In the genomic region with DNA sequence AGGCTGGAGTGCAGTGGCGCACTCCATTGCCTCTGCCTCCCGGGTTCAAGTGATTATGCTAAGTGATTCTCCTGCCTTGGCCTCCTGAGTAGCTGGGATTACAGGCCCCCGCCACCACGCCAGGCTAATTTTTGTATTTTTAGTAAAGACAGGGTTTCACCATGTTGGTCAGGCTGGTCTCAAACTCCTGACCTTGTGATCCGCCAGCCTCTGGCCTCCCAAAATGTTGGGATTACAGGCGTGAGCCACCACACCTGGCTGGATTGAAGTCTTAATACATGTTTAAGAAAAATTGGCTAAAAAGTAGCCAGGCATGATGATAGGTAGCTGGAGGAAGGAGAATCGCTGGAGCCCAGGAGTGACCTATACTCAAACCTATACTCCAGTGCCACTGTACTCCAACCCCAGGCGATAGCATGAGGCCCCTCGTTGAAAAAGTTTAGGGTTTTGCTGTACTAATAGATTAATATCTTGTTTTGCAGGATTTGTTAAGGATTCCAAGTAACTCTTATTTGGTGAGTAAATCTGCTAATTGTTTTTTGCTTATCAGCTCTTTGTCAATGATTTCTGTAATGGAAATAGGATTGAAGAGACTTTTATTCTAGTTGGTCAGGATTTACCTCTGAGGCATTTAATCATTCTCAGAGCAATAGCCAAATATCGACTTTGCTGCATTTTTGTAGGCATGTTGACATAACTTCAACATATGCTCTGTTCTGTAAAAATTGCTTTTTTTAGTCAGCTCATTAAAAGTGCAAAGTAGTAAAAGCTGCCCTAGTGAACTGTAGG, we compare ENCODE assay signal across 1 cellular context.
TF ChIP-seq lines count a peak whose summit lies in the region.

No MANE protein-coding gene starts in this region.

TF ChIP-seq in HepG2, 621 proteins besides CTCF, POLR2A, EP300 and RAD21 (continued from another document and continues in another):
- TF ChIP-seq RERE (CRISPR knock-in tag; IDR thresholded peaks at IDR 0.05; ENCODE audit: low read depth) (no peak), ZNF333 (CRISPR knock-in tag; IDR thresholded peaks at IDR 0.05; ENCODE audit: borderline replicate concordance) (no peak), ZNF562 (CRISPR knock-in tag; IDR thresholded peaks at IDR 0.05; ENCODE audit: borderline replicate concordance) (no peak), SUZ12 (IDR thresholded peaks at IDR 0.05; ENCODE audit: low read depth, low read length) (no peak), ZNF615 (CRISPR knock-in tag; IDR thresholded peaks at IDR 0.05; ENCODE audit: borderline replicate concordance) (0 out of 2 replicates have a peak, but pooled peaks have one; percentile 9), ZSCAN25 (CRISPR knock-in tag; IDR thresholded peaks at IDR 0.05) (no peak), TBP (CRISPR knock-in tag; IDR thresholded peaks at IDR 0.05) (no peak), ZNF446 (CRISPR knock-in tag; IDR thresholded peaks at IDR 0.05) (0 out of 2 replicates have a peak, but pooled peaks have one; percentile 31), ZNF451 (CRISPR knock-in tag; IDR thresholded peaks at IDR 0.05) (no peak), MTF2 (CRISPR knock-in tag; IDR thresholded peaks at IDR 0.05; ENCODE audit: borderline replicate concordance) (no peak), ZNF530 (CRISPR knock-in tag; IDR thresholded peaks at IDR 0.05; ENCODE audit: low read depth) (no peak), RFXANK (CRISPR knock-in tag; IDR thresholded peaks at IDR 0.05) (no peak), ELF1 (CRISPR knock-in tag; IDR thresholded peaks at IDR 0.05) (no peak), ZNF550 (CRISPR knock-in tag; IDR thresholded peaks at IDR 0.05; ENCODE audit: borderline replicate concordance) (no peak), ZFX (CRISPR knock-in tag; IDR thresholded peaks at IDR 0.05; ENCODE audit: low read depth) (peak; percentile 8; the same call in 1 of the 2 replicates), HNRNPK (IDR thresholded peaks at IDR 0.05; ENCODE audit: low read depth, low read length, poor library complexity, severe bottlenecking) (no peak), PHF5A (CRISPR knock-in tag; IDR thresholded peaks at IDR 0.05; ENCODE audit: low read depth, unreplicated experiment) (no peak), NFE2L1 (CRISPR knock-in tag; IDR thresholded peaks at IDR 0.05; ENCODE audit: borderline replicate concordance) (no peak), GABPB1 (CRISPR knock-in tag; IDR thresholded peaks at IDR 0.05) (0 out of 2 replicates have a peak, but pooled peaks have one; percentile 14), IRX3 (CRISPR knock-in tag; IDR thresholded peaks at IDR 0.05; ENCODE audit: borderline replicate concordance, low read depth) (no peak), ESRRA (CRISPR knock-in tag; IDR thresholded peaks at IDR 0.05; ENCODE audit: low read depth) (no peak), RFX1 (IDR thresholded peaks at IDR 0.05) (no peak), PHF8 (CRISPR knock-in tag; IDR thresholded peaks at IDR 0.05) (0 out of 2 replicates have a peak, but pooled peaks have one; percentile 28), AKAP8 (CRISPR knock-in tag; IDR thresholded peaks at IDR 0.05) (no peak), FOXO4 (CRISPR knock-in tag; conservative IDR thresholded peaks at IDR 0.05) (no peak), ZNF766 (CRISPR knock-in tag; IDR thresholded peaks at IDR 0.05; ENCODE audit: borderline replicate concordance) (no peak), NCOA1 (CRISPR knock-in tag; IDR thresholded peaks at IDR 0.05) (no peak), RCOR2 (CRISPR knock-in tag; IDR thresholded peaks at IDR 0.05) (no peak), ZNF232 (CRISPR knock-in tag; IDR thresholded peaks at IDR 0.05; ENCODE audit: borderline replicate concordance) (no peak), HOXA7 (CRISPR knock-in tag; IDR thresholded peaks at IDR 0.05) (no peak), ZNF543 (CRISPR knock-in tag; IDR thresholded peaks at IDR 0.05) (no peak), ARID2 (CRISPR knock-in tag; IDR thresholded peaks at IDR 0.05; ENCODE audit: borderline replicate concordance) (no peak), SIN3B (IDR thresholded peaks at IDR 0.05; ENCODE audit: low read length) (no peak), HOXD1 (CRISPR knock-in tag; IDR thresholded peaks at IDR 0.05) (no peak), XRCC5 (optimal IDR thresholded peaks at IDR 0.05; ENCODE audit: low read length) (peak; percentile 9), ZNF407 (CRISPR knock-in tag; IDR thresholded peaks at IDR 0.05; ENCODE audit: not compliant biosample characterization) (no peak)
- TF ChIP-seq, protein P1, sequence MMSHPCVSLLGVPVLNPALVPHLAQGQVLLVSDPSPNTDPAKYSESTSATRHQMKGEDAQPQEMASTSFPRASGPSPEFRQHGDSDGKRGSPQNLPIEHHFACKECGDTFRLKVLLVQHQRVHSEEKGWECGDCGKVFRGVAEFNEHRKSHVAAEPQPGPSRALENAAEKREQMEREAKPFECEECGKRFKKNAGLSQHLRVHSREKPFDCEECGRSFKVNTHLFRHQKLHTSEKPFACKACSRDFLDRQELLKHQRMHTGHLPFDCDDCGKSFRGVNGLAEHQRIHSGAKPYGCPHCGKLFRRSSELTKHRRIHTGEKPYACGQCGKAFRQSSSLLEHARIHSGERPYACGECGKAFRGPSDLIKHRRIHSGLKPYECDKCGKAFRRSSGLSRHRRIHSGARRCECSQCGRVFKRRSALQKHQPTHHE (CRISPR knock-in tag; IDR thresholded peaks at IDR 0.05; ENCODE audit: borderline replicate concordance) = no peak
- TF ChIP-seq, protein P2, sequence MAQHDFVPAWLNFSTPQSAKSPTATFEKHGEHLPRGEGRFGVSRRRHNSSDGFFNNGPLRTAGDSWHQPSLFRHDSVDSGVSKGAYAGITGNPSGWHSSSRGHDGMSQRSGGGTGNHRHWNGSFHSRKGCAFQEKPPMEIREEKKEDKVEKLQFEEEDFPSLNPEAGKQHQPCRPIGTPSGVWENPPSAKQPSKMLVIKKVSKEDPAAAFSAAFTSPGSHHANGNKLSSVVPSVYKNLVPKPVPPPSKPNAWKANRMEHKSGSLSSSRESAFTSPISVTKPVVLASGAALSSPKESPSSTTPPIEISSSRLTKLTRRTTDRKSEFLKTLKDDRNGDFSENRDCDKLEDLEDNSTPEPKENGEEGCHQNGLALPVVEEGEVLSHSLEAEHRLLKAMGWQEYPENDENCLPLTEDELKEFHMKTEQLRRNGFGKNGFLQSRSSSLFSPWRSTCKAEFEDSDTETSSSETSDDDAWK (CRISPR knock-in tag; IDR thresholded peaks at IDR 0.05) = no peak
- TF ChIP-seq, protein P3, sequence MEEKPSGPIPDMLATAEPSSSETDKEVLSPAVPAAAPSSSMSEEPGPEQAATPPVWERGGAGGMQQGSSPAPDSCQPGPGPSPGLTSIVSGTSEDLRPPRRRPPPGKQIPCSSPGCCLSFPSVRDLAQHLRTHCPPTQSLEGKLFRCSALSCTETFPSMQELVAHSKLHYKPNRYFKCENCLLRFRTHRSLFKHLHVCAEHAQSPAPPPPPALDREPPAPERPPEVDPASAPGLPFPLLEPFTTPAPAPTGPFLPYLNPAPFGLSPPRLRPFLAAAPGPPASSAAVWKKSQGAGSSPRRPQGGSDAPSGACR (CRISPR knock-in tag; IDR thresholded peaks at IDR 0.05) = no peak
- TF ChIP-seq, protein P4, sequence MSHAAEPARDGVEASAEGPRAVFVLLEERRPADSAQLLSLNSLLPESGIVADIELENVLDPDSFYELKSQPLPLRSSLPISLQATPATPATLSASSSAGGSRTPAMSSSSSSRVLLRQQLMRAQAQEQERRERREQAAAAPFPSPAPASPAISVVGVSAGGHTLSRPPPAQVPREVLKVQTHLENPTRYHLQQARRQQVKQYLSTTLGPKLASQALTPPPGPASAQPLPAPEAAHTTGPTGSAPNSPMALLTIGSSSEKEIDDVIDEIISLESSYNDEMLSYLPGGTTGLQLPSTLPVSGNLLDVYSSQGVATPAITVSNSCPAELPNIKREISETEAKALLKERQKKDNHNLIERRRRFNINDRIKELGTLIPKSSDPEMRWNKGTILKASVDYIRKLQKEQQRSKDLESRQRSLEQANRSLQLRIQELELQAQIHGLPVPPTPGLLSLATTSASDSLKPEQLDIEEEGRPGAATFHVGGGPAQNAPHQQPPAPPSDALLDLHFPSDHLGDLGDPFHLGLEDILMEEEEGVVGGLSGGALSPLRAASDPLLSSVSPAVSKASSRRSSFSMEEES (CRISPR knock-in tag; IDR thresholded peaks at IDR 0.05) = no peak
